In genomic region chr7:134186022-134186421, GRCh38 we compare ENCODE assay signal across 1 cellular context.
TF ChIP-seq lines count a peak whose summit lies in the region.

No MANE protein-coding gene starts in this region.

TF ChIP-seq in A549, 52 proteins besides CTCF, POLR2A, EP300 and RAD21 (continued from another document):
- TF ChIP-seq REST (IDR thresholded peaks at IDR 0.05) (no peak), RNF2 (IDR thresholded peaks at IDR 0.05; ENCODE audit: borderline replicate concordance, low read depth) (no peak), FOXS1 (CRISPR knock-in tag; IDR thresholded peaks at IDR 0.05) (no peak), JUNB (IDR thresholded peaks at IDR 0.05) (no peak), KDM1A (IDR thresholded peaks at IDR 0.05; ENCODE audit: low read depth) (no peak), MYC (IDR thresholded peaks at IDR 0.05; ENCODE audit: borderline replicate concordance, low read length) (no peak), PHF8 (IDR thresholded peaks at IDR 0.05; ENCODE audit: borderline replicate concordance, low read depth) (no peak), RARB (CRISPR knock-in tag; IDR thresholded peaks at IDR 0.05) (no peak)
